23 cellular contexts compared by ENCODE assay signal in genomic region chr19:29040291-29040690, GRCh38.
DNase-seq lines count a peak whose midpoint lies in the region; FAIRE-seq and TF ChIP-seq lines count a peak whose summit lies in the region.
"Had no signal": no experiment of that assay in that cellular context is flagged by ENCODE, and none has a peak within 500 bp of the region (broad histone marks: within the 10 kb centered on the region; RNA-seq: fewer than 3 reads in every experiment).

No MANE protein-coding gene starts in this region.

- no peaks in the 10 kb centered on the region; a peak in 1 of 22 replicates for H3K9me3 ChIP-seq in BLaER1 treated with 17β-estradiol and CSF1 and Interleukin-3, amounts not matched to agents 10 nM and 100 nM (replicated peaks in 1 of 11)
- H3K9me3 ChIP-seq in small intestine (ENCODE audit: control insufficient read depth, low read depth): no peaks in the 10 kb centered on the region
- H3K9me3 ChIP-seq: MG63, SK-N-SH had no signal

- H3K56ac ChIP-seq in mesendoderm (ENCODE audit: low read length): no peak overlapping the region

- no peak overlapping the region for H3K9ac ChIP-seq in BLaER1 treated with 17β-estradiol and CSF1 and Interleukin-3, amounts not matched to agents 10 nM and 100 nM
- no peak overlapping the region for H3K9ac ChIP-seq in mesendoderm (ENCODE audit: low read length)
- H3K9ac ChIP-seq: SK-N-SH had no signal

- H2BK5ac ChIP-seq in mesendoderm (ENCODE audit: low read length): no peak overlapping the region

- no peak overlapping the region for H2BK15ac ChIP-seq in mesendoderm (replicated peaks; ENCODE audit: low read depth)

- no peaks in the 10 kb centered on the region; a peak in 1 of 22 replicates for H4K20me1 ChIP-seq in BLaER1 treated with 17β-estradiol and CSF1 and Interleukin-3, amounts not matched to agents 10 nM and 100 nM

- FAIRE-seq in small intestine (lab: Jason Lieb, UNC): no peak
- FAIRE-seq: G401.6 had no signal

- no peaks in the 10 kb centered on the region for H3K79me2 ChIP-seq in mesendoderm (ENCODE audit: control insufficient read depth, insufficient read depth, low read length)

- no peak overlapping the region for H4K8ac ChIP-seq in mesendoderm (ENCODE audit: low read depth, low read length)

- in situ Hi-C loops in brain microvascular endothelial cell (cut with HindIII; ENCODE audit: low pct_ligation_motif_present, low sequenced_read_pairs): no loop called here

- peak overlapping the region in 10 of 11 experiments; percentile 62 to 80 (median 76); a peak in 21 of 22 replicates for H3K4me2 ChIP-seq in BLaER1 treated with 17β-estradiol and CSF1 and Interleukin-3, amounts not matched to agents 10 nM and 100 nM
- H3K4me2 ChIP-seq in mesendoderm (ENCODE audit: low read length): no peak overlapping the region

- no peak overlapping the region for H3K18ac ChIP-seq in mesendoderm (ENCODE audit: low read length)

- H3K79me1 ChIP-seq in mesendoderm (ENCODE audit: low read length): no peaks in the 10 kb centered on the region

- H2AK5ac ChIP-seq in mesendoderm (ENCODE audit: low read length): no peak overlapping the region

- no peak overlapping the region for H3K4me3 ChIP-seq in BLaER1 treated with 17β-estradiol and CSF1 and Interleukin-3, amounts not matched to agents 10 nM and 100 nM
- H3K4me3 ChIP-seq in small intestine (ENCODE audit: low read depth in 1 of 2, low read length in 2 of 2) (no peak overlapping the region), brain microvascular endothelial cell (ENCODE audit: low read depth, low read length) (no peak overlapping the region), mesendoderm (ENCODE audit: low read length) (no peak overlapping the region)
- H3K4me3 ChIP-seq: MG63 had no signal

- H3K27me3 ChIP-seq in BLaER1 treated with 17β-estradiol and CSF1 and Interleukin-3, amounts not matched to agents 10 nM and 100 nM: no peaks in the 10 kb centered on the region
- H3K27me3 ChIP-seq in small intestine (ENCODE audit: control insufficient read depth in 2 of 2, insufficient read depth in 2 of 2, low read length in 2 of 2) (no peaks in the 10 kb centered on the region), brain microvascular endothelial cell (replicated peaks) (no peaks in the 10 kb centered on the region), mesendoderm (ENCODE audit: insufficient read depth, low read length, poor library complexity) (no peaks in the 10 kb centered on the region)
- H3K27me3 ChIP-seq: MG63 had no signal

- TF ChIP-seq CTCF in GM10266 (IDR thresholded peaks at IDR 0.05; ENCODE audit: control insufficient read depth, insufficient read depth, low read depth, missing control alignments) (no peak), brain microvascular endothelial cell (IDR thresholded peaks at IDR 0.05; ENCODE audit: low read depth, low read length, missing control alignments) (no peak)

- H3K23ac ChIP-seq in mesendoderm (ENCODE audit: low read length): no peak overlapping the region

- peaks cover 13 to 21% (median 19%) of the 10 kb centered on the region in 10 experiments for H3K4me1 ChIP-seq in BLaER1 treated with 17β-estradiol and CSF1 and Interleukin-3, amounts not matched to agents 10 nM and 100 nM
- no peaks in the 10 kb centered on the region for H3K4me1 ChIP-seq in small intestine (ENCODE audit: control insufficient read depth in 2 of 2, insufficient read depth in 1 of 2, low read depth in 1 of 2, low read length in 1 of 2)
- H3K4me1 ChIP-seq in mesendoderm (ENCODE audit: control insufficient read depth, low read depth, low read length): no peaks in the 10 kb centered on the region

- H3K4ac ChIP-seq in mesendoderm (ENCODE audit: low read depth, low read length): no peak overlapping the region

- peak; percentile 23 for DNase-seq in Ammon's horn (ENCODE audit: low spot score)
- peak; percentile 13 for DNase-seq in midbrain (lab: John Stamatoyannopoulos, UW)
- DNase-seq in small intestine: peak; percentile 9
- no peak for DNase-seq in GM10266 (ENCODE audit: extremely low spot score)
- no peak for DNase-seq in brain microvascular endothelial cell
- no peak for DNase-seq in mesendoderm
- DNase-seq: ACHN; AML-193; CD4-positive, CD25-positive, alpha-beta regulatory T cell; DMS 273 treated with DMSO at 0.1 percent for 48 hours; HCEC 1CT; Kasumi-1; MG63; NCI-H1092; NCI-H1436 treated with DMSO at 0.1 percent for 48 hours; NCI-H2029; NCI-H2171; NCI-H446 treated with DMSO at 0.1 percent for 48 hours; NK-92 treated with Interleukin-12 subunit alpha and Interleukin-12 subunit beta, amount 100 ng/mL, for 24 hours; SHP77 treated with DMSO at 0.1 percent for 48 hours; SK-N-SH had no signal

- no peaks in the 10 kb centered on the region for H3K36me3 ChIP-seq in BLaER1 treated with 17β-estradiol and CSF1 and Interleukin-3, amounts not matched to agents 10 nM and 100 nM
- H3K36me3 ChIP-seq in small intestine (ENCODE audit: control insufficient read depth in 2 of 2, insufficient read depth in 2 of 2, low read length in 2 of 2): no peaks in the 10 kb centered on the region
- H3K36me3 ChIP-seq in brain microvascular endothelial cell (replicated peaks): no peaks in the 10 kb centered on the region
- H3K36me3 ChIP-seq in mesendoderm (ENCODE audit: control insufficient read depth, insufficient read depth, low read length): no peaks in the 10 kb centered on the region
- H3K36me3 ChIP-seq: MG63 had no signal

- no peak overlapping the region for H2BK120ac ChIP-seq in mesendoderm (ENCODE audit: low read depth, low read length)

- no peak overlapping the region for H3K27ac ChIP-seq in BLaER1 treated with 17β-estradiol and CSF1 and Interleukin-3, amounts not matched to agents 10 nM and 100 nM
- H3K27ac ChIP-seq in small intestine (ENCODE audit: low read depth in 1 of 2, low read length in 1 of 2): no peak overlapping the region
- H3K27ac ChIP-seq in brain microvascular endothelial cell: no peak overlapping the region
- no peak overlapping the region for H3K27ac ChIP-seq in mesendoderm (ENCODE audit: low read depth, low read length)

- WGBS in small intestine, 3 donors: 14 to 40% (median 32%) methylated on average over 7 of the region's 7 CpGs
- no CpG with 5 or more reads among the region's 7 CpGs for WGBS in mesendoderm (ENCODE audit: extremely low coverage, insufficient coverage, low lambda C conversion rate)

- no peak overlapping the region for H4K5ac ChIP-seq in mesendoderm (ENCODE audit: low read length)

Comparison
In these comparisons a context has a peak if more than half of its experiments do, and no peak if none do; other contexts are left out.
1. DNase-seq: peak in Ammon's horn (single experiment), midbrain (single experiment) and small intestine (single experiment); none in GM10266 (single experiment), brain microvascular endothelial cell (single experiment) and mesendoderm (single experiment).